8 cellular contexts compared by ENCODE assay signal in the genomic region with DNA sequence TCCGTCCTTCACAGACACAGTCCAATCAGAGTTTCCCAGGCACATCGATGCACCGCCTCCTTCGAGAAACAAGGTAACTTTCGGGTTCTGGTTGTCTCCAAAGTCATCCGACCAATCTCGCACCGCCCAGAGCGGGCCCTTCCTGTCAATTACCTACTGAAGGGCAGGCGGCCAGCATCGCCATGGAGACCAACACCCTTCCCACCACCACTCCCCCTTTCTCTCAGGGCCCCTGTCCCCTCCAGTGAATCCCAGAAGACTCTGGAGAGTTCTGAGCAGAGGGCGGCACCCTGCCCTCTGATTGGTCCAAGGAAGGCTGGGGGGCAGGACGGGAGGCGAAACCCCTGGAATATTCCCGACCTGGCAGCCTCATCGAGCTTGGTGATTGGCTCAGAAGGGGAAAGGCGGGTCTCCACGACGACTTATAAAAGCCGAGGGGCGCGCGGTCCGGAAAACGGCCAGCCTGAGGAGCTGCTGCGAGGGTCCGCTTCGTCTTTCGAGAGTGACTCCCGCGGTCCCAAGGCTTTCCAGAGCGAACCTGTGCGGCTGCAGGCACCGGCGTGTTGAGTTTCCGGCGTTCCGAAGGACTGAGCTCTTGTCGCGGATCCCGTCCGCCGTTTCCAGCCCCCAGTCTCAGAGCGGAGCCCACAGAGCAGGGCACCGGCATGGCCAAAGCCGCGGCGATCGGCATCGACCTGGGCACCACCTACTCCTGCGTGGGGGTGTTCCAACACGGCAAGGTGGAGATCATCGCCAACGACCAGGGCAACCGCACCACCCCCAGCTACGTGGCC. TPM values are rescaled to one million over a fixed set of nuclear protein-coding genes. Genes with fewer than 3 reads are reported as not detected.
DNase-seq lines count a peak whose midpoint lies in the region; ATAC-seq and TF ChIP-seq lines count a peak whose summit lies in the region.

A gene (plus strand): TSS at position 453 of the 794 bp plus-strand sequence. CDS start 213 bp downstream, at position 666.

- DNase-seq in Caki2 (ENCODE audit: low read depth) (peak; percentile 100), endothelial cell (ENCODE audit: low spot score) (peak; percentile 87), mesothelial cell of epicardium (ENCODE audit: low spot score in 2 of 2, unreplicated experiment in 2 of 2) (peak; percentile 94 to 98)
- peak; percentile 94 for DNase-seq in activated CD8-positive, alpha-beta memory T cell treated with anti-CD3 and anti-CD28 coated beads, Interleukin-2, amount 50 U/mL, for 48 hours
- peak; percentile 92 to 93 for DNase-seq in stimulated activated CD8-positive, alpha-beta memory T cell treated with anti-CD3 and anti-CD28 coated beads, Interleukin-15, amount 100 ng/mL, for 48 hours (ENCODE audit: low read depth in 2 of 2)

- in situ Hi-C loops in Caki2 (cut with HindIII; ENCODE audit: low pct_unique_long_range_greater_than_20kb, low sequenced_read_pairs), result no loop called here

- peak within 1 kb of the TSS; percentile 86 for H3K4me3 ChIP-seq in HUES48 (ENCODE audit: low read depth, low read length)
- peak within 1 kb of the TSS; percentile 62 for H3K4me3 ChIP-seq in OCI-LY1 (ENCODE audit: low read depth, low read length, poor library complexity, severe bottlenecking)

- H3K4me1 Mint-ChIP-seq in endothelial cell (ENCODE audit: unreplicated experiment) (peaks cover 20% of the 10 kb centered on the region), mesothelial cell of epicardium (peaks cover 54% of the 10 kb centered on the region)

- H3F3A ChIP-seq in OCI-LY1 (ENCODE audit: insufficient read depth, low read length), result peaks cover 10% of the 10 kb centered on the region; the same call in 1 of the 2 replicates

- no peaks in the 10 kb centered on the region for H3K9me2 ChIP-seq in OCI-LY1 (ENCODE audit: low read depth, low read length)

- H3K27ac ChIP-seq in HUES48 (ENCODE audit: low read depth, low read length) (peak within 1 kb of the TSS; percentile 95), OCI-LY1 (ENCODE audit: low read depth, low read length, poor library complexity, severe bottlenecking) (peak within 1 kb of the TSS; percentile 91)

- 0 out of 2 replicates have a peak within 1 kb of the TSS, but pooled peaks have one; percentile 12 for H2AFZ ChIP-seq in OCI-LY1 (ENCODE audit: low read length)

- H3K9ac ChIP-seq in HUES48 (ENCODE audit: low read depth, low read length) (peak within 1 kb of the TSS; percentile 63), OCI-LY1 (ENCODE audit: low read length) (peak within 1 kb of the TSS; percentile 76)

- TF ChIP-seq CTCF in OCI-LY1 (IDR thresholded peaks at IDR 0.05; ENCODE audit: low read length), result no peak
- TF ChIP-seq CTCF in endothelial cell (IDR thresholded peaks at IDR 0.05; ENCODE audit: unreplicated experiment), result no peak
- no peak for TF ChIP-seq CTCF in mesothelial cell of epicardium (IDR thresholded peaks at IDR 0.05; ENCODE audit: unreplicated experiment)

- no peaks in the 10 kb centered on the region for H3K27me3 ChIP-seq in HUES48 (ENCODE audit: control insufficient read depth, insufficient read depth, low read length)
- no peaks in the 10 kb centered on the region for H3K27me3 ChIP-seq in OCI-LY1 (ENCODE audit: insufficient read depth, low read length)

- H3K4me2 ChIP-seq in OCI-LY1 (ENCODE audit: low read length), result peak within 1 kb of the TSS; percentile 81

- H3K79me2 ChIP-seq in OCI-LY1 (ENCODE audit: insufficient read depth, low read length), result peaks cover 22% of the 10 kb centered on the region

- H4K20me1 ChIP-seq in OCI-LY1 (ENCODE audit: insufficient read depth, low read length), result no peaks in the 10 kb centered on the region

- H3K9me3 Mint-ChIP-seq in endothelial cell (ENCODE audit: unreplicated experiment) (no peaks in the 10 kb centered on the region), mesothelial cell of epicardium (no peaks in the 10 kb centered on the region)

- ATAC-seq in GM21390 (IDR thresholded peaks at IDR 0.05; ENCODE audit: unreplicated experiment), result peak; percentile 62

- peaks cover 3% of the 10 kb centered on the region for H3K27me3 Mint-ChIP-seq in endothelial cell (ENCODE audit: unreplicated experiment)
- H3K27me3 Mint-ChIP-seq in mesothelial cell of epicardium (ENCODE audit: low read depth), result no peaks in the 10 kb centered on the region

- H3K36me3 ChIP-seq in HUES48 (ENCODE audit: control insufficient read depth, insufficient read depth, low read length) (no peaks in the 10 kb centered on the region), OCI-LY1 (ENCODE audit: insufficient read depth, low read length) (no peaks in the 10 kb centered on the region)

- no peaks in the 10 kb centered on the region for H3K36me3 Mint-ChIP-seq in endothelial cell (ENCODE audit: low read depth, unreplicated experiment)
- no peaks in the 10 kb centered on the region for H3K36me3 Mint-ChIP-seq in mesothelial cell of epicardium

- H3K4me3 Mint-ChIP-seq in endothelial cell (ENCODE audit: unreplicated experiment) (peak within 1 kb of the TSS; percentile 92), mesothelial cell of epicardium (peak within 1 kb of the TSS; percentile 87)

- peaks cover 18% of the 10 kb centered on the region for H3K4me1 ChIP-seq in HUES48 (ENCODE audit: control insufficient read depth, insufficient read depth, low read length)
- peaks cover 41% of the 10 kb centered on the region for H3K4me1 ChIP-seq in OCI-LY1 (ENCODE audit: insufficient read depth, low read length, severe bottlenecking)

- H3K9me3 ChIP-seq in HUES48 (ENCODE audit: control insufficient read depth, insufficient read depth, low read length), result no peaks in the 10 kb centered on the region
- H3K9me3 ChIP-seq in OCI-LY1 (ENCODE audit: low read length), result no peaks in the 10 kb centered on the region

- peak within 1 kb of the TSS; percentile 96 for H3K27ac Mint-ChIP-seq in endothelial cell (ENCODE audit: unreplicated experiment)
- H3K27ac Mint-ChIP-seq in mesothelial cell of epicardium, result peak within 1 kb of the TSS; percentile 97

RNA-seq across cellular contexts. Expression of the gene that starts here (rescaled TPM):
- total RNA-seq in Caki2 (2014; rRNA removed; shearing (Covaris generic); ENCODE audit: low replicate concordance), result 441 and 449 TPM in 2 replicates
- total RNA-seq in endothelial cell (ENCODE audit: unreplicated experiment), result 19.8 TPM
- total RNA-seq in mesothelial cell of epicardium, result 105 to 109 TPM (median 108 TPM) in 3 replicates

Comparison
In these comparisons a context has a peak if more than half of its experiments do, and no peak if none do; other contexts are left out.
1. Peak in every context shown above with its lines: DNase-seq, ATAC-seq, H3K4me3 ChIP-seq and H3K27ac ChIP-seq.